In genomic region chr1:197868751-197869501, GRCh38 we compare ENCODE assay signal across 8 cellular contexts. TPM values are rescaled to one million over a fixed set of nuclear protein-coding genes. Genes with fewer than 3 reads are reported as not detected.
DNase-seq lines count a peak whose midpoint lies in the region; ATAC-seq lines count a peak whose summit lies in the region.

No MANE protein-coding gene starts in this region.

- no peak overlapping the region for H3K27ac Mint-ChIP-seq in activated T-helper 17 cell treated with anti-CD3 and anti-CD28 coated beads, Interleukin-2, amount 50 U/mL, for 72 hours

- no peaks in the 10 kb centered on the region for H3K9me3 Mint-ChIP-seq in activated T-helper 17 cell treated with anti-CD3 and anti-CD28 coated beads, Interleukin-2, amount 50 U/mL, for 72 hours

- DNase-seq in CMK (ENCODE audit: low read depth) (peak; percentile 4), NCI-H748 (lab: John Stamatoyannopoulos, UW; ENCODE audit: unreplicated experiment) (peak; percentile 65), glomerular visceral epithelial cell (ENCODE audit: extremely low spot score) (peak; percentile 58), renal cortical epithelial cell (ENCODE audit: low read depth) (peak; percentile 70), NCI-H128 (lab: John Stamatoyannopoulos, UW; ENCODE audit: unreplicated experiment) (no peak)

- no peaks in the 10 kb centered on the region for H3K4me1 Mint-ChIP-seq in activated T-helper 17 cell treated with anti-CD3 and anti-CD28 coated beads, Interleukin-2, amount 50 U/mL, for 72 hours

- H3K27me3 Mint-ChIP-seq in activated T-helper 17 cell treated with anti-CD3 and anti-CD28 coated beads, Interleukin-2, amount 50 U/mL, for 72 hours = no peaks in the 10 kb centered on the region

- ATAC-seq in GM18867 (IDR thresholded peaks at IDR 0.05; ENCODE audit: unreplicated experiment) (peak; percentile 96), HG03097 (IDR thresholded peaks at IDR 0.05; ENCODE audit: low FRiP score, unreplicated experiment) (peak; percentile 63)
- peak; percentile 88 for ATAC-seq in activated T-helper 17 cell treated with anti-CD3 and anti-CD28 coated beads, Interleukin-2, amount 50 U/mL, for 72 hours (replicated peaks)

- no peaks in the 10 kb centered on the region for H3K36me3 Mint-ChIP-seq in activated T-helper 17 cell treated with anti-CD3 and anti-CD28 coated beads, Interleukin-2, amount 50 U/mL, for 72 hours (ENCODE audit: low read depth)

- no peak overlapping the region for H3K4me3 Mint-ChIP-seq in activated T-helper 17 cell treated with anti-CD3 and anti-CD28 coated beads, Interleukin-2, amount 50 U/mL, for 72 hours

RNA-seq across cellular contexts. Expression of gene C1orf53, which starts 33.5 kb away (rescaled TPM):
- total RNA-seq in activated T-helper 17 cell treated with anti-CD3 and anti-CD28 coated beads, Interleukin-2, amount 50 U/mL, for 72 hours = under 1 TPM; 0.50 to 0.78 TPM
- total RNA-seq in renal cortical epithelial cell = 3.6 and 6.2 TPM in 2 replicates

RNA-seq across cellular contexts. Expression of gene LHX9, which starts 48.2 kb away (rescaled TPM):
- not detected for total RNA-seq in activated T-helper 17 cell treated with anti-CD3 and anti-CD28 coated beads, Interleukin-2, amount 50 U/mL, for 72 hours
- total RNA-seq in renal cortical epithelial cell = under 0.01 TPM in 1 of 2 replicates, not detected in the other
